Comparison of ENCODE assay signal across 8 cellular contexts in the genomic region with DNA sequence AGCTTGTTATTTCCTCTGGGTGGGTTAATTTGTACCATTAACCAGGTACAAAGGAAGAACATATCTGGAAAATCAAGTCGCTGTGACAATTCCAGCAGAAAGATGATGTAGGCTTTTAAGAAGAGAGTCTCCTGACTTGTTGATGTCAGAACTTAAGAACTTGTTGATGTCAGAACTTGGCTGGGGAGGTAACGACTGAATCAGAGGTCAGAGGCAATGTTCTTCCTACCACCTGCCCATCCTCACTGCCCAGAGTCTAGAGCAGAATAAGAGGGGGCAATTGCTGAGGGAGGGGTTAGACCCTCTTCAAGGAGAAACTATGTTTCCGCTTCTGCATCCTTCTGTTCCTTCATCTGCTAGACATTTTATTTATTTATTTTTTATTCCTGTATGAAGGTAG. TPM values are rescaled to one million over a fixed set of nuclear protein-coding genes. Genes with fewer than 3 reads are reported as not detected.
"Had no signal": no experiment of that assay in that cellular context is flagged by ENCODE, and none has a peak within 500 bp of the region (broad histone marks: within the 10 kb centered on the region; RNA-seq: fewer than 3 reads in every experiment).

No MANE protein-coding gene starts in this region.

- ATAC-seq: GM23338, HepG2 had no signal

- DNase-seq: H9, HCEC 1CT, KBM-7 had no signal

- H3K27ac ChIP-seq: HL-60 had no signal

- H3K4me3 ChIP-seq: GM23338 had no signal

RNA-seq across cellular contexts. Expression of gene MLIP, which starts 18.9 kb away (rescaled TPM):
- total RNA-seq: GM23338, H1, H9, HT1080 had no signal
